ENCODE assay signal across 8 cellular contexts in the genomic region with DNA sequence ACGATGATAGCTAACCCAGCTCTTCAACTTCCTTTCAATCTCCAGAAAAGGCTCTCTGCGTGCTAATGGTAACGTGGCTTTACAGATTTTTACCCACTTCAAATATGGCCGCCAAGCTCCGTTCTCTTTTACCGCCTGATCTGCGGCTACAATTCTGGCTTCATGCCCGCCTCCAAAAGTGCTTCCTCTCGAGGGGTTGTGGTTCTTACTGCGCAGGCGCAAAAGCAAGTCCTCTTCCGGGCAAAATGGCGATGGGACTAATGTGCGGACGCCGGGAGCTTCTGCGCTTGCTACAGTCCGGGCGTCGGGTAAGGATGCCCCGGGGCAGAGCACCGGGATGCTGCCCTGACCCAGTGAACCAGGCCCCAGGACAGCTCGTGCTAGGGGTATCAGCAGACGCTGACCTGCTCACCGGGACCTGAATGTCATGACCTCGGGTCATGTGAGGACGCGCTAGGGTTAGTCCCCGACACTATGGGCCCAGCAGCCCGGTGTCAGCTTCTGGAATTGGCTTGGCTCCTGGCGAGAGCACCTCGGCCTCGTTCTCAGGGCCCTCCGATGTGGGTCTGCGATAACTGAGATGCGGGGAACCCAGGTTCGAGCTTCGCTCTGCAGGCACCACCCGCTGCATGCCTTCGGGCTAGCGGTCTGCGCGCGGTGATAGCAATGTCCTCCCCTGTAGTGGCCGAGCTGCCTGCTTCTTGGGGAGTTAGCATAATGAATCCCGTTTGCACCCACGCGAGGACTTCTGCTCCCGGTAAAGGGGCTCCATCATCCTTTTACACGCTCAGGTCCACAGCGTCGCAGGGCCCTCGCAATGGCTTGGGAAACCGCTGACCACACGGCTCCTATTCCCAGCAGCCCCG. TPM values are rescaled to one million over a fixed set of nuclear protein-coding genes. Genes with fewer than 3 reads are reported as not detected.
DNase-seq lines count a peak whose midpoint lies in the region; ATAC-seq and TF ChIP-seq lines count a peak whose summit lies in the region.

A gene (plus strand): TSS at position 232 of the 866 bp plus-strand sequence. CDS start 14 bp downstream, at position 246.

- peak within 1 kb of the TSS; percentile 78 for H3K27ac ChIP-seq in AG04450 (ENCODE audit: low read depth, low read length)

- peaks cover 9% of the 10 kb centered on the region for H3K9me3 ChIP-seq in AG04450 (ENCODE audit: control insufficient read depth, insufficient read depth, low read length)

- no peak for TF ChIP-seq CTCF in AG04450 (IDR thresholded peaks at IDR 0.05; ENCODE audit: low read depth, low read length)

- CTCF ChIA-PET in AG04450 (lab: Charles Lee): interaction anchor here (0.5 to 3.5 kb wide), 11 partner anchors 12 to 302 kb away, joined by 3 to 34 read pairs (median 7); a partner anchor contains a TSS

- in situ Hi-C loops in GM18951 (cut with MboI; ENCODE audit: low sequenced_read_pairs, unreplicated experiment): no loop called here

- peak within 1 kb of the TSS; percentile 100 for H3K4me3 ChIP-seq in AG04450 (ENCODE audit: low read depth, low read length)

- peak; percentile 79 for ATAC-seq in HG03280 (IDR thresholded peaks at IDR 0.05; ENCODE audit: unreplicated experiment)
- ATAC-seq in activated CD4-positive, CD25-positive, alpha-beta regulatory T cell treated with anti-CD3 and anti-CD28 coated beads, Interleukin-2, amount 50 U/mL, for 24 hours: peak; percentile 91 to 94

- peak; percentile 95 for DNase-seq in AG04450 (ENCODE audit: low read depth, low spot score)
- peak; percentile 97 for DNase-seq in NCI-H446 treated with DMSO at 0.1 percent for 48 hours (lab: John Stamatoyannopoulos, UW)
- DNase-seq in cerebellar cortex (ENCODE audit: low spot score): peak; percentile 97
- peak; percentile 97 for DNase-seq in islet precursor cell
- peak; percentile 91 to 94 (median 92) for DNase-seq in stimulated activated CD4-positive, alpha-beta T cell treated with anti-CD3 and anti-CD28 coated beads, Interleukin-12 subunit alpha, Interleukin-12 subunit beta, amount 100 ng/mL, for 48 hours (ENCODE audit: low read depth in 2 of 3, low spot score in 1 of 3)

- TF ChIP-seq POLR2A in GM18951 (IDR thresholded peaks at IDR 0.05; ENCODE audit: extremely low read depth, insufficient read depth, insufficient read length): peak; percentile 92

- no peaks in the 10 kb centered on the region for H3K27me3 ChIP-seq in AG04450 (ENCODE audit: control insufficient read depth, insufficient read depth, low read length)

- POLR2A ChIA-PET in AG04450 (lab: Yijun Ruan, JAX): interaction anchor here (0.5 to 1.5 kb wide), 10 partner anchors 39 to 204 kb away, joined by 3 to 7 read pairs (median 4); a partner anchor contains a TSS

RNA-seq across cellular contexts. Expression of the gene that starts here (rescaled TPM):
- 181 and 198 TPM in 2 replicates for polyA plus RNA-seq in AG04450 (2011; rRNA removed)
- polyA minus RNA-seq in AG04450 (2011; rRNA and poly(A)+ RNA removed): 119 and 133 TPM in 2 replicates

Comparison
In these comparisons a context has a peak if more than half of its experiments do, and no peak if none do; other contexts are left out.
1. Peak in every context shown above with its lines: DNase-seq, ATAC-seq, H3K4me3 ChIP-seq and H3K27ac ChIP-seq.